24 cellular contexts compared by ENCODE assay signal in genomic region chr11:101348786-101349185, GRCh38.
"Had no signal": no experiment of that assay in that cellular context is flagged by ENCODE, and none has a peak within 500 bp of the region (broad histone marks: within the 10 kb centered on the region; RNA-seq: fewer than 3 reads in every experiment).

No MANE protein-coding gene starts in this region.

- H3K36me3 Mint-ChIP-seq: memory B cell; natural killer cell; stimulated activated memory B cell treated with anti-CD40 and anti-IgM and Interleukin-4, amounts not matched to agents 10 μg/mL and 1 μg/mL and 100 μg/mL, for 72 hours; type B pancreatic cell had no signal

- H3K36me3 ChIP-seq: colonic mucosa, esophagus muscularis mucosa, ovary, sigmoid colon, spleen, tibial artery had no signal

- H3K27ac ChIP-seq: colonic mucosa, esophagus muscularis mucosa, ovary, psoas muscle, sigmoid colon, spleen, testis, tibial artery had no signal

- H3K9me3 Mint-ChIP-seq: endodermal cell; memory B cell; stimulated activated memory B cell treated with anti-CD40 and anti-IgM and Interleukin-4, amounts not matched to agents 10 μg/mL and 1 μg/mL and 100 μg/mL, for 72 hours; type B pancreatic cell had no signal

- DNase-seq: colonic mucosa; effector CD8-positive, alpha-beta T cell; endodermal cell; head of caudate nucleus; kidney; natural killer cell; occipital lobe; ovary; posterior cingulate gyrus; psoas muscle; right cardiac atrium; sigmoid colon; spleen; stimulated activated CD4-positive, alpha-beta T cell treated with anti-CD3 and anti-CD28 coated beads, Interleukin-4, amount 100 ng/mL, for 4 hours; stimulated activated naive CD8-positive, alpha-beta T cell treated with anti-CD3 and anti-CD28 coated beads, Interleukin-15, Interleukin-2, amounts not matched to agents 100 U/mL and 50 U/mL, for 24 hours; substantia nigra; testis; tibial artery had no signal

- H3K27me3 ChIP-seq: colonic mucosa, esophagus muscularis mucosa, ovary, sigmoid colon, spleen, testis, tibial artery had no signal

- H3K4me3 ChIP-seq: colonic mucosa, esophagus muscularis mucosa, lung, ovary, psoas muscle, sigmoid colon, spleen, testis, tibial artery had no signal

- H3K27ac Mint-ChIP-seq: dendritic cell treated with granulocyte-macrophage colony-stimulating factor and Interleukin-4, amounts not matched to agents 40 ng/mL and 50 ng/mL, for 4 days; endodermal cell; memory B cell; natural killer cell; stimulated activated memory B cell treated with anti-CD40 and anti-IgM and Interleukin-4, amounts not matched to agents 10 μg/mL and 1 μg/mL and 100 μg/mL, for 72 hours; type B pancreatic cell had no signal

- H3K4me1 ChIP-seq: colonic mucosa, esophagus muscularis mucosa, psoas muscle, sigmoid colon, spleen, testis had no signal

- H3K27me3 Mint-ChIP-seq: dendritic cell treated with granulocyte-macrophage colony-stimulating factor and Interleukin-4, amounts not matched to agents 40 ng/mL and 50 ng/mL, for 4 days; stimulated activated memory B cell treated with anti-CD40 and anti-IgM and Interleukin-4, amounts not matched to agents 10 μg/mL and 1 μg/mL and 100 μg/mL, for 72 hours had no signal

- H3K4me1 Mint-ChIP-seq: endodermal cell; memory B cell; natural killer cell; stimulated activated memory B cell treated with anti-CD40 and anti-IgM and Interleukin-4, amounts not matched to agents 10 μg/mL and 1 μg/mL and 100 μg/mL, for 72 hours had no signal

- H3K4me3 Mint-ChIP-seq: dendritic cell treated with granulocyte-macrophage colony-stimulating factor and Interleukin-4, amounts not matched to agents 40 ng/mL and 50 ng/mL, for 4 days; endodermal cell; memory B cell; natural killer cell; stimulated activated memory B cell treated with anti-CD40 and anti-IgM and Interleukin-4, amounts not matched to agents 10 μg/mL and 1 μg/mL and 100 μg/mL, for 72 hours; type B pancreatic cell had no signal

- H3K9me3 ChIP-seq: colonic mucosa, esophagus muscularis mucosa, ovary, psoas muscle, sigmoid colon, spleen, testis, tibial artery had no signal
